28 cellular contexts compared by ENCODE assay signal in genomic region chr6:167077241-167077932, GRCh38. TPM values are rescaled to one million over a fixed set of nuclear protein-coding genes. Genes with fewer than 3 reads are reported as not detected.
DNase-seq lines count a peak whose midpoint lies in the region; ATAC-seq and TF ChIP-seq lines count a peak whose summit lies in the region.
"Had no signal": no experiment of that assay in that cellular context is flagged by ENCODE, and none has a peak within 500 bp of the region (broad histone marks: within the 10 kb centered on the region; RNA-seq: fewer than 3 reads in every experiment).

No MANE protein-coding gene starts in this region.

- peak overlapping the region in 1 of 8 donors; percentile 44 for H3K4me3 Mint-ChIP-seq in naive B cell
- H3K4me3 Mint-ChIP-seq: CD8-positive, alpha-beta T cell had no signal

- intact Hi-C loops in uterus (cut with DNase I; ENCODE audit: low total_unique reads): no loop called here

- no peak for ATAC-seq in naive B cell (ENCODE audit: low read depth in 2 of 2)
- ATAC-seq in HG03039 (IDR thresholded peaks at IDR 0.05; ENCODE audit: unreplicated experiment): no peak
- ATAC-seq in GM21619 (IDR thresholded peaks at IDR 0.05; ENCODE audit: unreplicated experiment): no peak
- ATAC-seq: CD8-positive, alpha-beta T cell; GM12878; Right ventricle myocardium inferior had no signal

- TF ChIP-seq CTCF in GM20000 (IDR thresholded peaks at IDR 0.05; ENCODE audit: extremely low read depth, missing control alignments): no peak
- TF ChIP-seq CTCF in uterus (IDR thresholded peaks at IDR 0.05): no peak

- H3K4me1 Mint-ChIP-seq in naive B cell: peaks cover 32 to 74% (median 44%) of the 10 kb centered on the region in 3 donors

- H3K36me3 Mint-ChIP-seq in naive B cell: peaks cover under 1 to 13% of the 10 kb centered on the region in 2 donors
- H3K36me3 Mint-ChIP-seq: CD8-positive, alpha-beta T cell had no signal

- H3K27me3 ChIP-seq in uterus: no peaks in the 10 kb centered on the region
- H3K27me3 ChIP-seq: MG63, SJSA1 had no signal

- TF ChIP-seq POLR2A in uterus (IDR thresholded peaks at IDR 0.05): no peak

- H3K4me3 ChIP-seq in uterus: no peak overlapping the region
- H3K4me3 ChIP-seq: GM12878, GM23248, MG63, PC-9, SJSA1 had no signal

- no peaks in the 10 kb centered on the region for H3K27me3 Mint-ChIP-seq in naive B cell

- peak overlapping the region in 5 of 6 donors; percentile 5 to 94 (median 79) for H3K27ac Mint-ChIP-seq in naive B cell
- H3K27ac Mint-ChIP-seq: CD8-positive, alpha-beta T cell had no signal

- no peak overlapping the region for H3K27ac ChIP-seq in uterus
- H3K27ac ChIP-seq: C4-2B, GM23248, PC-9, SJSA1 had no signal

- DNase-seq in SK-N-DZ (ENCODE audit: low spot score) (peak; percentile 53), iPS-NIHi7 (ENCODE audit: extremely low spot score) (peak; percentile 6), naive B cell (no peak), GM20000 (ENCODE audit: low spot score) (no peak), uterus (no peak)
- DNase-seq: CD8-positive, alpha-beta T cell; DMS 273 treated with DMSO at 0.1 percent for 48 hours; DMS79; EL; GDM1; GM23248; H7; KBM-7; MG63; NCI-H1105 treated with DMSO at 0.1 percent for 48 hours; NCI-H2029; NCI-H446; NCI-H524 treated with DMSO at 0.1 percent for 48 hours; NCI-H82; PC-9 had no signal

- H3K9me3 Mint-ChIP-seq in naive B cell: peaks cover 2 to 18% (median 6%) of the 10 kb centered on the region in 7 donors

- H3K36me3 ChIP-seq in uterus: no peaks in the 10 kb centered on the region
- H3K36me3 ChIP-seq: MG63, SJSA1 had no signal

- no peaks in the 10 kb centered on the region for H3K4me1 ChIP-seq in uterus
- H3K4me1 ChIP-seq: SJSA1 had no signal

- H3K9me3 ChIP-seq in uterus: no peaks in the 10 kb centered on the region
- H3K9me3 ChIP-seq: SJSA1 had no signal

RNA-seq across cellular contexts. Expression of gene CCR6, which starts 45.5 kb away (rescaled TPM):
- 0.35 and 1.0 TPM in 2 replicates for polyA plus RNA-seq in SK-N-DZ (2014; cell fraction: cytosol; rRNA removed)
- not detected in 2 replicates for polyA plus RNA-seq in SK-N-DZ (2014; cell fraction: nucleus; rRNA removed)
- 100 to 1,000 TPM in 5 of 6 donors, 10 to 100 TPM in 1; 97.4 to 205 (median 126) TPM for polyA plus RNA-seq in naive B cell (ENCODE audit: low read depth in 6 of 6)
- total RNA-seq in uterus: not detected
- total RNA-seq: A673, GM23248, H7, PC-9, Right ventricle myocardium inferior, RPMI7951, SJSA1 had no signal
- polyA plus RNA-seq: GM23248 had no signal

Comparison
In these comparisons a context has a peak if more than half of its experiments do, and no peak if none do; other contexts are left out.
1. DNase-seq: peak in SK-N-DZ (single experiment) and iPS-NIHi7 (single experiment); none in naive B cell (single experiment), GM20000 (single experiment) and uterus (0 of 2).